ENCODE assay signal across 34 cellular contexts in genomic region chr2:8729939-8730338, GRCh38. TPM values are rescaled to one million over a fixed set of nuclear protein-coding genes. Genes with fewer than 3 reads are reported as not detected.
DNase-seq lines count a peak whose midpoint lies in the region; ATAC-seq, FAIRE-seq and TF ChIP-seq lines count a peak whose summit lies in the region.
"Had no signal": no experiment of that assay in that cellular context is flagged by ENCODE, and none has a peak within 500 bp of the region (broad histone marks: within the 10 kb centered on the region; RNA-seq: fewer than 3 reads in every experiment).

No MANE protein-coding gene starts in this region.

- H3K18ac ChIP-seq in H9 (ENCODE audit: insufficient read length, low read depth, low read length): no peak overlapping the region

- H3K4me1 Mint-ChIP-seq in H9: peaks cover 3 to 4% of the 10 kb centered on the region in 2 experiments; a peak in 3 of 4 replicates
- H3K4me1 Mint-ChIP-seq: activated CD8-positive, alpha-beta memory T cell treated with anti-CD3 and anti-CD28 coated beads, Interleukin-2, amount 10 ng/mL, durations not matched to agents 7 days and 5 days; endodermal cell; neural progenitor cell had no signal

- no peak overlapping the region for H4K8ac ChIP-seq in H9 (replicated peaks; ENCODE audit: insufficient read length, low read depth, low read length)

- H3K4me1 ChIP-seq in pancreas (no peaks in the 10 kb centered on the region), H9 (ENCODE audit: insufficient read depth, low read length) (no peaks in the 10 kb centered on the region)
- H3K4me1 ChIP-seq: BLaER1, neural progenitor cell, transverse colon had no signal

- no peak overlapping the region for H3K4me3 Mint-ChIP-seq in H9
- H3K4me3 Mint-ChIP-seq: activated CD8-positive, alpha-beta memory T cell treated with anti-CD3 and anti-CD28 coated beads, Interleukin-2, amount 10 ng/mL, durations not matched to agents 7 days and 5 days; endodermal cell; neural progenitor cell had no signal

- intact Hi-C loops in left ventricle myocardium superior (cut with micrococcal nuclease): no loop called here
- intact Hi-C loops in pancreas (cut with DNase I): no loop called here

- H2BK5ac ChIP-seq in H9 (ENCODE audit: insufficient read length, low read length): no peak overlapping the region

- no peak for FAIRE-seq in pancreas (lab: Jason Lieb, UNC)
- FAIRE-seq: frontal cortex, K562 had no signal

- no peak overlapping the region for H3K27ac Mint-ChIP-seq in H9
- H3K27ac Mint-ChIP-seq: activated CD8-positive, alpha-beta memory T cell treated with anti-CD3 and anti-CD28 coated beads, Interleukin-2, amount 10 ng/mL, durations not matched to agents 7 days and 5 days; endodermal cell; neural progenitor cell had no signal

- H3T11ph ChIP-seq in H9 (ENCODE audit: low read length): no peak overlapping the region

- WGBS in pancreas, 2 donors: 86 to 88% methylated on average over 9 of the region's 9 CpGs
- WGBS in H9 (ENCODE audit: extremely low coverage, insufficient read length, low lambda C conversion rate): no CpG with 5 or more reads among the region's 9 CpGs

- H3K9me3 Mint-ChIP-seq in H9: no peaks in the 10 kb centered on the region; a peak in 1 of 5 replicates
- H3K9me3 Mint-ChIP-seq: endodermal cell, neural progenitor cell had no signal

- no peaks in the 10 kb centered on the region for H3K79me1 ChIP-seq in H9 (ENCODE audit: insufficient read depth, low read depth, low read length, poor library complexity, severe bottlenecking)

- H3K4ac ChIP-seq in H9 (ENCODE audit: low read depth, low read length): no peak overlapping the region

- no peak overlapping the region for H3K9ac ChIP-seq in H9 (ENCODE audit: extremely low read depth, insufficient read length, low read length)
- H3K9ac ChIP-seq: BLaER1, neural progenitor cell had no signal

- DNase-seq in DMS53 (lab: John Stamatoyannopoulos, UW) (peak; percentile 68), astrocyte of the hippocampus (ENCODE audit: low read depth, low spot score) (peak; percentile 58), left ventricle myocardium superior (peak; percentile 60), pancreas (no peak), NAMALWA (ENCODE audit: low spot score) (no peak), H9 (no peak), NCI-H748 (lab: John Stamatoyannopoulos, UW; ENCODE audit: unreplicated experiment) (no peak), AG08395 (ENCODE audit: low spot score) (no peak)
- DNase-seq: ACHN; activated CD4-positive, CD25-positive, alpha-beta regulatory T cell; activated CD8-positive, alpha-beta memory T cell treated with anti-CD3 and anti-CD28 coated beads, Interleukin-2, amount 10 ng/mL, durations not matched to agents 7 days and 5 days; activated naive CD4-positive, alpha-beta T cell treated with Interleukin-2 at 50 U/mL for 16 hours; activated T-cell treated with anti-CD3 and anti-CD28 coated beads, Interleukin-2, amount 50 U/mL, for 48 hours; amygdala; caudate nucleus; DND-41; endodermal cell; H7; islet precursor cell; mammary epithelial cell; NCI-H1105 treated with DMSO at 0.1 percent for 48 hours; NCI-H2081; NCI-H345; NCI-H748 treated with DMSO at 0.1 percent for 48 hours; RPMI8226; stimulated activated CD4-positive, alpha-beta T cell treated with anti-CD3 and anti-CD28 coated beads, Interleukin-15, amount 100 ng/mL, for 24 hours; stomach; T-helper 1 cell; transverse colon had no signal

- H4K91ac ChIP-seq in H9 (ENCODE audit: insufficient read length, low read depth, low read length): no peak overlapping the region

- peaks cover 0 to 34% (median 25%) of the 10 kb centered on the region in 3 experiments for H3K36me3 Mint-ChIP-seq in H9 (ENCODE audit: insufficient read depth in 1 of 3, low read depth in 3 of 3)

- H3K4me2 ChIP-seq in H9 (ENCODE audit: insufficient read depth, insufficient read length, low read length): no peak overlapping the region
- H3K4me2 ChIP-seq: BLaER1, neural progenitor cell had no signal

- H2AK5ac ChIP-seq in H9 (ENCODE audit: insufficient read length, low read length): no peak overlapping the region

- H3K4me3 ChIP-seq in pancreas: no peak overlapping the region
- H3K4me3 ChIP-seq: BLaER1, K562, neural progenitor cell, stomach, transverse colon had no signal

- H2BK15ac ChIP-seq in H9 (ENCODE audit: low read depth, low read length): no peak overlapping the region

- H3K14ac ChIP-seq in H9 (ENCODE audit: insufficient read depth, low read length): no peak overlapping the region

- H3K27me3 Mint-ChIP-seq in H9 (ENCODE audit: low read depth): no peaks in the 10 kb centered on the region
- H3K27me3 Mint-ChIP-seq: activated CD8-positive, alpha-beta memory T cell treated with anti-CD3 and anti-CD28 coated beads, Interleukin-2, amount 10 ng/mL, durations not matched to agents 7 days and 5 days had no signal

- no peaks in the 10 kb centered on the region for H4K20me1 ChIP-seq in H9 (ENCODE audit: control insufficient read depth, insufficient read depth, insufficient read length)
- H4K20me1 ChIP-seq: BLaER1 had no signal

- H3K27me3 ChIP-seq in pancreas: no peaks in the 10 kb centered on the region
- no peaks in the 10 kb centered on the region for H3K27me3 ChIP-seq in H9 (ENCODE audit: insufficient read depth, low read length)
- H3K27me3 ChIP-seq: BLaER1, neural progenitor cell, stomach, transverse colon had no signal

- ATAC-seq in left ventricle myocardium superior (peak; percentile 99), pancreas (peak in 3 of 4 donors; percentile 55 to 73 (median 60))
- ATAC-seq: activated CD8-positive, alpha-beta memory T cell treated with anti-CD3 and anti-CD28 coated beads, Interleukin-2, amount 10 ng/mL, durations not matched to agents 7 days and 5 days; esophagus mucosa; K562 had no signal

- no peak overlapping the region for H2AFZ ChIP-seq in H9 (ENCODE audit: low read length)
- H2AFZ ChIP-seq: neural progenitor cell had no signal

- H3K9me3 ChIP-seq in pancreas (no peaks in the 10 kb centered on the region), H9 (ENCODE audit: control insufficient read depth, low read depth, low read length) (no peaks in the 10 kb centered on the region)
- H3K9me3 ChIP-seq: BLaER1, stomach, transverse colon had no signal

- H2BK12ac ChIP-seq in H9 (ENCODE audit: insufficient read length, low read depth, low read length): no peak overlapping the region

- H3K23me2 ChIP-seq in H9 (ENCODE audit: insufficient read length, low read depth, low read length, poor library complexity, severe bottlenecking): no peaks in the 10 kb centered on the region

- no peak overlapping the region for H4K5ac ChIP-seq in H9 (ENCODE audit: insufficient read length, low read depth, low read length)

- H3K27ac ChIP-seq in pancreas (no peak overlapping the region), H9 (ENCODE audit: insufficient read length, low read depth, low read length) (no peak overlapping the region)
- H3K27ac ChIP-seq: BLaER1, neural progenitor cell, stomach, transverse colon had no signal

- no peak overlapping the region for H2BK120ac ChIP-seq in H9 (ENCODE audit: low read depth, low read length, poor library complexity, severe bottlenecking)

- H3K79me2 ChIP-seq in H9 (ENCODE audit: insufficient read depth, low read length): no peaks in the 10 kb centered on the region

- peaks cover 6 to 40% (median 8%) of the 10 kb centered on the region in 3 donors for H3K36me3 ChIP-seq in pancreas

- no peak overlapping the region for H3K56ac ChIP-seq in H9 (ENCODE audit: insufficient read length, low read depth, low read length)

- H3K23ac ChIP-seq in H9 (ENCODE audit: insufficient read length, low read depth, low read length): no peak overlapping the region

- H2BK20ac ChIP-seq in H9 (ENCODE audit: low read depth, low read length, poor library complexity, severe bottlenecking): no peak overlapping the region

- TF ChIP-seq CTCF in pancreas (IDR thresholded peaks at IDR 0.05): no peak
- no peak for TF ChIP-seq CTCF in H9 (conservative IDR thresholded peaks at IDR 0.05)

RNA-seq across cellular contexts. Expression of gene ID2, which starts 48.1 kb away (rescaled TPM):
- total RNA-seq in left ventricle myocardium superior (30.0 TPM), pancreas (10 to 100 TPM; 19.3 to 50.6 (median 23.2) TPM), H9 (2021) (48.0 and 48.6 TPM in 2 replicates)
- polyA plus RNA-seq in pancreas: 100 to 1,000 TPM in 1 of 2 donors, 10 to 100 TPM in 1; 53.1 to 135 TPM

Comparison
In these comparisons a context has a peak if more than half of its experiments do, and no peak if none do; other contexts are left out.
1. DNase-seq: peak in DMS53 (single experiment), astrocyte of the hippocampus (single experiment) and left ventricle myocardium superior (single experiment); none in pancreas (0 of 6), NAMALWA (single experiment), H9 (single experiment), NCI-H748 (single experiment) and AG08395 (single experiment).